Comparison of ENCODE assay signal across 14 cellular contexts in genomic region chr19:58300620-58301019, GRCh38. TPM values are rescaled to one million over a fixed set of nuclear protein-coding genes. Genes with fewer than 3 reads are reported as not detected.
DNase-seq lines count a peak whose midpoint lies in the region; ATAC-seq and TF ChIP-seq lines count a peak whose summit lies in the region.
"Had no signal": no experiment of that assay in that cellular context is flagged by ENCODE, and none has a peak within 500 bp of the region (broad histone marks: within the 10 kb centered on the region; RNA-seq: fewer than 3 reads in every experiment).

No MANE protein-coding gene starts in this region.

- no peaks in the 10 kb centered on the region for H3K9me2 ChIP-seq in SK-N-SH

- CTCF ChIA-PET in SK-N-SH (lab: Yijun Ruan, JAX), result no interaction called here

- no peak for DNase-seq in SK-N-SH
- DNase-seq in endothelial cell (ENCODE audit: low spot score), result no peak
- DNase-seq in type B pancreatic cell (ENCODE audit: extremely low spot score, unreplicated experiment), result no peak
- DNase-seq in dermis blood vessel endothelial cell, result no peak
- DNase-seq in activated CD8-positive, alpha-beta memory T cell treated with anti-CD3 and anti-CD28 coated beads, Interleukin-2, amount 50 U/mL, for 48 hours, result no peak
- DNase-seq: Caco-2; CD8-positive, alpha-beta memory T cell; DMS53; GF-D8 had no signal

- H3K27me3 Mint-ChIP-seq in endothelial cell (ENCODE audit: unreplicated experiment) (peaks cover 9% of the 10 kb centered on the region), type B pancreatic cell (no peaks in the 10 kb centered on the region)
- H3K27me3 Mint-ChIP-seq: CD8-positive, alpha-beta memory T cell had no signal

- POLR2A ChIA-PET in SK-N-SH (lab: Yijun Ruan, JAX), result no interaction called here

- H3K9me3 ChIP-seq in SK-N-SH, result peaks cover 2% of the 10 kb centered on the region; the same call in 1 of the 2 replicates
- H3K9me3 ChIP-seq: Caco-2 had no signal

- no peak for TF ChIP-seq EP300 in SK-N-SH (IDR thresholded peaks at IDR 0.05; ENCODE audit: borderline replicate concordance in 1 of 2, low read depth in 1 of 2, low read length in 1 of 2)

- no peak overlapping the region for H3K4me3 ChIP-seq in SK-N-SH (ENCODE audit: low read depth in 2 of 2, low read length in 1 of 2)
- H3K4me3 ChIP-seq: BLaER1 had no signal

- no peak overlapping the region for H2AFZ ChIP-seq in SK-N-SH (ENCODE audit: low read depth)

- WGBS in SK-N-SH (ENCODE audit: low lambda C conversion rate), result 96% methylated on average over 7 of the region's 7 CpGs

- no peaks in the 10 kb centered on the region for H4K20me1 ChIP-seq in SK-N-SH (ENCODE audit: insufficient read depth)

- H3K4me1 ChIP-seq in SK-N-SH (ENCODE audit: control insufficient read depth in 1 of 2, insufficient read depth in 2 of 2, low read depth in 1 of 2, low read length in 1 of 2), result peaks cover 0 to 3% of the 10 kb centered on the region in 2 experiments; a peak in 2 of 4 replicates

- no peak overlapping the region for H3K9ac ChIP-seq in SK-N-SH
- H3K9ac ChIP-seq: BLaER1 had no signal

- no peak for ATAC-seq in SK-N-SH treated with all-trans-retinoic acid at 6 μM for 48 hours
- ATAC-seq: HCT116 had no signal

- no peaks in the 10 kb centered on the region for H3K27me3 ChIP-seq in SK-N-SH (ENCODE audit: insufficient read depth)
- H3K27me3 ChIP-seq: BLaER1 had no signal

- TF ChIP-seq RAD21 in SK-N-SH (IDR thresholded peaks at IDR 0.05; ENCODE audit: low read length), result no peak

- peaks cover 22 to 53% of the 10 kb centered on the region in 2 experiments for H3K36me3 ChIP-seq in SK-N-SH (replicated peaks in 1 of 2; ENCODE audit: control insufficient read depth in 1 of 2, insufficient read depth in 2 of 2, low read length in 1 of 2)

- peaks cover 21% of the 10 kb centered on the region for H3F3A ChIP-seq in SK-N-SH (replicated peaks; ENCODE audit: insufficient read depth)

- no peak overlapping the region for H3K27ac ChIP-seq in SK-N-SH (ENCODE audit: low read depth in 2 of 2, low read length in 1 of 2)
- H3K27ac ChIP-seq: 22Rv1, BLaER1, HL-60 had no signal

- H3K4me3 Mint-ChIP-seq in endothelial cell (ENCODE audit: unreplicated experiment) (peak overlapping the region; percentile 65), type B pancreatic cell (peak overlapping the region; percentile 40)

- peaks cover 34% of the 10 kb centered on the region for H3K79me2 ChIP-seq in SK-N-SH (ENCODE audit: insufficient read depth)

- H3K9me3 Mint-ChIP-seq in endothelial cell (ENCODE audit: unreplicated experiment) (no peaks in the 10 kb centered on the region), type B pancreatic cell (no peaks in the 10 kb centered on the region)

- H3K27ac Mint-ChIP-seq in endothelial cell (ENCODE audit: unreplicated experiment) (no peak overlapping the region), type B pancreatic cell (no peak overlapping the region)
- H3K27ac Mint-ChIP-seq: CD8-positive, alpha-beta memory T cell had no signal

- no peak overlapping the region for H3K4me2 ChIP-seq in SK-N-SH
- H3K4me2 ChIP-seq: BLaER1 had no signal

- TF ChIP-seq CTCF in SK-N-SH (IDR thresholded peaks at IDR 0.05) (no peak), endothelial cell (IDR thresholded peaks at IDR 0.05; ENCODE audit: unreplicated experiment) (no peak), type B pancreatic cell (conservative IDR thresholded peaks at IDR 0.05) (no peak)

- H3K36me3 Mint-ChIP-seq in endothelial cell (ENCODE audit: low read depth, unreplicated experiment) (peaks cover 33% of the 10 kb centered on the region), type B pancreatic cell (peaks cover 45% of the 10 kb centered on the region)

- H3K4me1 Mint-ChIP-seq in endothelial cell (ENCODE audit: unreplicated experiment) (peaks cover 10% of the 10 kb centered on the region), type B pancreatic cell (ENCODE audit: unreplicated experiment) (peaks cover 14% of the 10 kb centered on the region)

TF ChIP-seq in SK-N-SH, 30 proteins besides CTCF, POLR2A, EP300 and RAD21:
- TF ChIP-seq FOXM1 (IDR thresholded peaks at IDR 0.05; ENCODE audit: low read depth) (no peak), GABPA (IDR thresholded peaks at IDR 0.05; ENCODE audit: low read depth) (no peak)
- TF ChIP-seq, protein P1, sequence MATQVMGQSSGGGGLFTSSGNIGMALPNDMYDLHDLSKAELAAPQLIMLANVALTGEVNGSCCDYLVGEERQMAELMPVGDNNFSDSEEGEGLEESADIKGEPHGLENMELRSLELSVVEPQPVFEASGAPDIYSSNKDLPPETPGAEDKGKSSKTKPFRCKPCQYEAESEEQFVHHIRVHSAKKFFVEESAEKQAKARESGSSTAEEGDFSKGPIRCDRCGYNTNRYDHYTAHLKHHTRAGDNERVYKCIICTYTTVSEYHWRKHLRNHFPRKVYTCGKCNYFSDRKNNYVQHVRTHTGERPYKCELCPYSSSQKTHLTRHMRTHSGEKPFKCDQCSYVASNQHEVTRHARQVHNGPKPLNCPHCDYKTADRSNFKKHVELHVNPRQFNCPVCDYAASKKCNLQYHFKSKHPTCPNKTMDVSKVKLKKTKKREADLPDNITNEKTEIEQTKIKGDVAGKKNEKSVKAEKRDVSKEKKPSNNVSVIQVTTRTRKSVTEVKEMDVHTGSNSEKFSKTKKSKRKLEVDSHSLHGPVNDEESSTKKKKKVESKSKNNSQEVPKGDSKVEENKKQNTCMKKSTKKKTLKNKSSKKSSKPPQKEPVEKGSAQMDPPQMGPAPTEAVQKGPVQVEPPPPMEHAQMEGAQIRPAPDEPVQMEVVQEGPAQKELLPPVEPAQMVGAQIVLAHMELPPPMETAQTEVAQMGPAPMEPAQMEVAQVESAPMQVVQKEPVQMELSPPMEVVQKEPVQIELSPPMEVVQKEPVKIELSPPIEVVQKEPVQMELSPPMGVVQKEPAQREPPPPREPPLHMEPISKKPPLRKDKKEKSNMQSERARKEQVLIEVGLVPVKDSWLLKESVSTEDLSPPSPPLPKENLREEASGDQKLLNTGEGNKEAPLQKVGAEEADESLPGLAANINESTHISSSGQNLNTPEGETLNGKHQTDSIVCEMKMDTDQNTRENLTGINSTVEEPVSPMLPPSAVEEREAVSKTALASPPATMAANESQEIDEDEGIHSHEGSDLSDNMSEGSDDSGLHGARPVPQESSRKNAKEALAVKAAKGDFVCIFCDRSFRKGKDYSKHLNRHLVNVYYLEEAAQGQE (IDR thresholded peaks at IDR 0.05; ENCODE audit: low read depth, low read length), result peak; percentile 17; the same call in 1 of the 2 replicates

TF ChIP-seq in SK-N-SH treated with all-trans-retinoic acid at 6 μM for 48 hours, 23 proteins besides CTCF, POLR2A, EP300 and RAD21 (continues in another document):
- TF ChIP-seq ZC3H10 (CRISPR knock-in tag; IDR thresholded peaks at IDR 0.05) (no peak), ZNF8 (CRISPR knock-in tag; IDR thresholded peaks at IDR 0.05) (no peak), ZFP3 (CRISPR knock-in tag; IDR thresholded peaks at IDR 0.05) (no peak), RARB (CRISPR knock-in tag; IDR thresholded peaks at IDR 0.05) (no peak), ISL1 (CRISPR knock-in tag; IDR thresholded peaks at IDR 0.05) (no peak), POU6F1 (CRISPR knock-in tag; IDR thresholded peaks at IDR 0.05; ENCODE audit: borderline replicate concordance, low read depth) (no peak), ZNF565 (CRISPR knock-in tag; conservative IDR thresholded peaks at IDR 0.05; ENCODE audit: low read depth) (no peak)

RNA-seq across cellular contexts. Expression of gene ERVK3-1, which starts 4.6 kb away (rescaled TPM):
- polyA plus RNA-seq in SK-N-SH (2012; rRNA removed), result 69.4 and 85.3 TPM in 2 replicates
- 56.2 and 56.8 TPM in 2 replicates for polyA plus RNA-seq in SK-N-SH (2012; cell fraction: cytosol; rRNA removed)
- polyA plus RNA-seq in SK-N-SH (2012; cell fraction: nucleus; rRNA removed), result 168 and 172 TPM in 2 replicates
- total RNA-seq in endothelial cell (ENCODE audit: unreplicated experiment) (40.6 TPM), type B pancreatic cell (ENCODE audit: low replicate concordance) (35.2 and 36.8 TPM in 2 replicates), dermis blood vessel endothelial cell (24.1 and 31.8 TPM in 2 replicates)

RNA-seq across cellular contexts. Expression of gene ZNF8, which starts 21.9 kb away (rescaled TPM):
- polyA plus RNA-seq in SK-N-SH (2012; rRNA removed), result 1.4 and 1.8 TPM in 2 replicates
- 0.91 and 1.2 TPM in 2 replicates for polyA plus RNA-seq in SK-N-SH (2012; cell fraction: cytosol; rRNA removed)
- 4.7 and 6.1 TPM in 2 replicates for polyA plus RNA-seq in SK-N-SH (2012; cell fraction: nucleus; rRNA removed)
- 11.2 TPM for total RNA-seq in endothelial cell (ENCODE audit: unreplicated experiment)
- 10.8 and 16.4 TPM in 2 replicates for total RNA-seq in type B pancreatic cell (ENCODE audit: low replicate concordance)
- total RNA-seq in dermis blood vessel endothelial cell, result 5.6 and 6.1 TPM in 2 replicates

RNA-seq across cellular contexts. Expression of gene ZSCAN22, which starts 26.2 kb away (rescaled TPM):
- polyA plus RNA-seq in SK-N-SH (2012; rRNA removed), result 2.3 and 2.9 TPM in 2 replicates
- 1.3 and 1.9 TPM in 2 replicates for polyA plus RNA-seq in SK-N-SH (2012; cell fraction: cytosol; rRNA removed)
- polyA plus RNA-seq in SK-N-SH (2012; cell fraction: nucleus; rRNA removed), result 2.1 and 3.3 TPM in 2 replicates
- total RNA-seq in endothelial cell (ENCODE audit: unreplicated experiment) (3.2 TPM), type B pancreatic cell (ENCODE audit: low replicate concordance) (4.2 and 5.4 TPM in 2 replicates), dermis blood vessel endothelial cell (3.4 and 3.7 TPM in 2 replicates)

RNA-seq across cellular contexts. Expression of gene A1BG, which starts 52.7 kb away (rescaled TPM):
- 61.4 and 62.6 TPM in 2 replicates for polyA plus RNA-seq in SK-N-SH (2012; rRNA removed)
- polyA plus RNA-seq in SK-N-SH (2012; cell fraction: cytosol; rRNA removed), result 39.1 and 61.2 TPM in 2 replicates
- 23.3 and 58.0 TPM in 2 replicates for polyA plus RNA-seq in SK-N-SH (2012; cell fraction: nucleus; rRNA removed)
- total RNA-seq in endothelial cell (ENCODE audit: unreplicated experiment), result 41.9 TPM
- 5.1 and 11.7 TPM in 2 replicates for total RNA-seq in type B pancreatic cell (ENCODE audit: low replicate concordance)
- total RNA-seq in dermis blood vessel endothelial cell, result 0.37 and 12.4 TPM in 2 replicates
